ENCODE assay signal across 23 cellular contexts in the genomic region with DNA sequence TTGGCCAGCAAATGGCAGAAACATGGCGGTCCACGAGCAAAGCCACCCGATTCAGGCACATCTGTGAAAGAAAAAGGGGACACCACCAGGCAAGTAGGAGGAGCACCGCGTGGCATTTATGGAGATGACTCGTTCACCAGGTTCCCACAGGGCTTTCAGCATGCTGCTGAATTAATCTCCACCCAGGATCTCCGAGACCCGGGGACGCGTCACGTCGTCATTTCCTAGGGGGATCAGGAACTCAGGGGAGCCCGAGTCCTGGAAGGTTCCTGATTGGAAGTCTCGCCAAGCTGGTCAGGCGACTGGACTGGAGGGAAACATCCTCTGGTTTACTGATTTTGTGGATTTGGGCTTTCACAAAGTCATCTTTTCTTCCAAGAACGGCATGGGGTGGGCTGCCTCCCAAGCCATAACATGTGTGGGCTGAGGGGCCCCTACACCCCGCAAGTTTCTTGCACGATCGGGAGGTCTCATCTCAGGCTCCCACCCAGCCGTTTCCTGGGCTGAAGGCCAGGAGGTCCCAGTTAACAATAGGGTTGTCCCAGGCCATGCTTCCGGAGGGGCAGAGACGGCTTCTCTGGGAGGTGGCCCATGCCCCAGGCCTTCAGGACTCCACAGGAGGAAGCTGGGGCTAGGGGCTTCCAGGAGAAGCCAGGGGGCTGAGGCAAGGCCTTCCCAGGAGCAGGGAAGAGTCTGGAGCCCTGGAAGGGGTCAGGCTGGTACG. TPM values are rescaled to one million over a fixed set of nuclear protein-coding genes. Genes with fewer than 3 reads are reported as not detected.
"Had no signal": no experiment of that assay in that cellular context is flagged by ENCODE, and none has a peak within 500 bp of the region (broad histone marks: within the 10 kb centered on the region; RNA-seq: fewer than 3 reads in every experiment).

No MANE protein-coding gene starts in this region.

- H3K27ac Mint-ChIP-seq: dendritic cell treated with granulocyte-macrophage colony-stimulating factor and Interleukin-4, amounts not matched to agents 40 ng/mL and 50 ng/mL, for 4 days; effector memory CD8-positive, alpha-beta T cell; naive thymus-derived CD8-positive, alpha-beta T cell; progenitor cell of endocrine pancreas; stimulated activated naive B cell treated with anti-CD40 and anti-IgM and Interleukin-4, amounts not matched to agents 10 μg/mL and 1 μg/mL and 100 μg/mL, for 72 hours; stimulated activated naive CD8-positive, alpha-beta T cell treated with anti-CD3 and anti-CD28 coated beads, Interleukin-15, amount 100 ng/mL, for 72 hours had no signal

- H3K36me3 ChIP-seq: esophagus muscularis mucosa, pancreas, spleen had no signal

- ATAC-seq: effector memory CD8-positive, alpha-beta T cell; foreskin keratinocyte; left colon; naive thymus-derived CD8-positive, alpha-beta T cell; pancreas; sciatic nerve; stimulated activated naive B cell treated with anti-CD40 and anti-IgM and Interleukin-4, amounts not matched to agents 10 μg/mL and 1 μg/mL and 100 μg/mL, for 72 hours; stimulated activated naive CD8-positive, alpha-beta T cell treated with anti-CD3 and anti-CD28 coated beads, Interleukin-15, amount 100 ng/mL, for 72 hours had no signal

- H3K4me3 ChIP-seq: esophagus muscularis mucosa, pancreas, spleen, testis had no signal

- H3K27me3 Mint-ChIP-seq: naive thymus-derived CD8-positive, alpha-beta T cell had no signal

- H3K4me3 Mint-ChIP-seq: dendritic cell treated with granulocyte-macrophage colony-stimulating factor and Interleukin-4, amounts not matched to agents 40 ng/mL and 50 ng/mL, for 4 days; effector memory CD8-positive, alpha-beta T cell; naive thymus-derived CD8-positive, alpha-beta T cell; neural crest cell; stimulated activated naive B cell treated with anti-CD40 and anti-IgM and Interleukin-4, amounts not matched to agents 10 μg/mL and 1 μg/mL and 100 μg/mL, for 72 hours; stimulated activated naive CD8-positive, alpha-beta T cell treated with anti-CD3 and anti-CD28 coated beads, Interleukin-15, amount 100 ng/mL, for 72 hours had no signal

- H3K27me3 ChIP-seq: esophagus muscularis mucosa, foreskin keratinocyte, pancreas, testis had no signal

- H3K27ac ChIP-seq: epithelial cell of prostate, esophagus muscularis mucosa, foreskin keratinocyte, pancreas, spleen, testis had no signal

- H3K9me3 Mint-ChIP-seq: dendritic cell treated with granulocyte-macrophage colony-stimulating factor and Interleukin-4, amounts not matched to agents 40 ng/mL and 50 ng/mL, for 4 days; effector memory CD8-positive, alpha-beta T cell; naive thymus-derived CD8-positive, alpha-beta T cell; neural crest cell; stimulated activated naive B cell treated with anti-CD40 and anti-IgM and Interleukin-4, amounts not matched to agents 10 μg/mL and 1 μg/mL and 100 μg/mL, for 72 hours; stimulated activated naive CD8-positive, alpha-beta T cell treated with anti-CD3 and anti-CD28 coated beads, Interleukin-15, amount 100 ng/mL, for 72 hours had no signal

- H3K9me3 ChIP-seq: esophagus muscularis mucosa, pancreas, spleen, testis had no signal

- H3K36me3 Mint-ChIP-seq: naive thymus-derived CD8-positive, alpha-beta T cell; stimulated activated naive B cell treated with anti-CD40 and anti-IgM and Interleukin-4, amounts not matched to agents 10 μg/mL and 1 μg/mL and 100 μg/mL, for 72 hours had no signal

- DNase-seq: cerebellar nuclear complex; effector memory CD8-positive, alpha-beta T cell; foreskin keratinocyte; hippocampal formation; left colon; mammary epithelial cell; naive thymus-derived CD8-positive, alpha-beta T cell; nucleus accumbens; pancreas; spleen; stimulated activated CD4-positive, alpha-beta T cell treated with anti-CD3 and anti-CD28 coated beads, Interleukin-15, amount 100 ng/mL, for 24 hours; stimulated activated CD4-positive, alpha-beta T cell treated with anti-CD3 and anti-CD28 coated beads, Interleukin-1b, Interleukin-23, amount 100 ng/mL, for 48 hours; stimulated activated CD4-positive, alpha-beta T cell treated with anti-CD3 and anti-CD28 coated beads, Interleukin-4, amount 100 ng/mL, for 4 hours; stimulated activated naive B cell treated with anti-CD40 and anti-IgM and Interleukin-4, amounts not matched to agents 10 μg/mL and 1 μg/mL and 100 μg/mL, for 72 hours; stimulated activated naive CD8-positive, alpha-beta T cell treated with anti-CD3 and anti-CD28 coated beads, Interleukin-15, amount 100 ng/mL, for 72 hours; testis; trophoblast cell had no signal

- H3K4me1 ChIP-seq: esophagus muscularis mucosa, foreskin keratinocyte, pancreas, testis had no signal

- H3K4me1 Mint-ChIP-seq: naive thymus-derived CD8-positive, alpha-beta T cell; neural crest cell; stimulated activated naive CD8-positive, alpha-beta T cell treated with anti-CD3 and anti-CD28 coated beads, Interleukin-15, amount 100 ng/mL, for 72 hours had no signal

RNA-seq across cellular contexts. Expression of gene DNAH17, which starts 0.6 kb away (rescaled TPM):
- total RNA-seq: esophagus muscularis mucosa, left colon, progenitor cell of endocrine pancreas had no signal
